In genomic region chr3:70779296-70779695, GRCh38 we compare ENCODE assay signal across 9 cellular contexts.
"Had no signal": no experiment of that assay in that cellular context is flagged by ENCODE, and none has a peak within 500 bp of the region (broad histone marks: within the 10 kb centered on the region; RNA-seq: fewer than 3 reads in every experiment).

No MANE protein-coding gene starts in this region.

- H3K4me1 Mint-ChIP-seq: GM23338, H9 had no signal

- H3K9me3 Mint-ChIP-seq: GM23338, IgD-negative memory B cell had no signal

- H3K27ac ChIP-seq: HL-60 had no signal

- ATAC-seq: GM23338, HepG2 had no signal

- H2AFZ ChIP-seq: GM23338 had no signal

- FAIRE-seq: H1, H54, HepG2 had no signal

- DNase-seq: H9, HCEC 1CT, KBM-7 had no signal

- H3K36me3 Mint-ChIP-seq: IgD-negative memory B cell had no signal

- H3K4me3 Mint-ChIP-seq: GM23338, H9, IgD-negative memory B cell had no signal

- H3K27ac Mint-ChIP-seq: GM23338, H9, IgD-negative memory B cell had no signal

- H3K4me2 ChIP-seq: GM23338 had no signal

- H3K4me3 ChIP-seq: GM23338 had no signal
